In genomic region chr15:88918738-88919137, GRCh38 we compare ENCODE assay signal across 8 cellular contexts. TPM values are rescaled to one million over a fixed set of nuclear protein-coding genes. Genes with fewer than 3 reads are reported as not detected.
DNase-seq lines count a peak whose midpoint lies in the region; ATAC-seq, FAIRE-seq and TF ChIP-seq lines count a peak whose summit lies in the region.

No MANE protein-coding gene starts in this region.

- dilution Hi-C loops in endothelial cell of umbilical vein (cut with MboI; ENCODE audit: extremely low pct_ligation_motif_present, low sequenced_read_pairs): no loop called here

- BruUV-seq in endothelial cell of umbilical vein (replicated peaks; lab: Mats Ljungman, UMichigan): no TSS peak

- no peaks in the 10 kb centered on the region for H3K9me2 ChIP-seq in Karpas-422 (replicated peaks; ENCODE audit: insufficient read depth, low read length)

- peak; percentile 72 for ATAC-seq in GM21825 (IDR thresholded peaks at IDR 0.05; ENCODE audit: unreplicated experiment)
- no peak for ATAC-seq in T-helper 17 cell
- ATAC-seq in WTC11: no peak

- peaks cover 63% of the 10 kb centered on the region for H3K27me3 Mint-ChIP-seq in T-helper 17 cell
- H3K27me3 Mint-ChIP-seq in WTC11 (ENCODE audit: low read depth): no peaks in the 10 kb centered on the region

- H3K27ac Mint-ChIP-seq in T-helper 17 cell (no peak overlapping the region), WTC11 (no peak overlapping the region)

- H3K4me3 Mint-ChIP-seq in T-helper 17 cell: no peak overlapping the region
- no peak overlapping the region for H3K4me3 Mint-ChIP-seq in WTC11

- H3K27me3 ChIP-seq in endothelial cell of umbilical vein (ENCODE audit: control insufficient read depth in 2 of 2, insufficient read depth in 2 of 2, low read length in 2 of 2) (no peaks in the 10 kb centered on the region), Karpas-422 (ENCODE audit: low read length) (no peaks in the 10 kb centered on the region)

- H3K4me1 Mint-ChIP-seq in T-helper 17 cell: peaks cover 22% of the 10 kb centered on the region
- H3K4me1 Mint-ChIP-seq in WTC11: peaks cover 14% of the 10 kb centered on the region

- no peaks in the 10 kb centered on the region for H4K20me1 ChIP-seq in endothelial cell of umbilical vein (replicated peaks; ENCODE audit: control insufficient read depth, extremely low read depth, insufficient read depth, low read length)
- H4K20me1 ChIP-seq in Karpas-422 (ENCODE audit: insufficient read depth, low read depth, low read length): no peaks in the 10 kb centered on the region

- CTCF ChIA-PET in endothelial cell of umbilical vein (lab: Charles Lee) (interaction anchor here (0.7 kb wide), 1 partner anchor 99 kb away, joined by 3 read pairs; no protein-coding TSS in a partner anchor), WTC11 (lab: Charles Lee) (no interaction called here)

- H3K9ac ChIP-seq in endothelial cell of umbilical vein (replicated peaks; ENCODE audit: extremely low read depth, insufficient read depth, low read length): no peak overlapping the region
- H3K9ac ChIP-seq in Karpas-422 (ENCODE audit: low read length): no peak overlapping the region

- H3K4me2 ChIP-seq in endothelial cell of umbilical vein (ENCODE audit: insufficient read depth, low read length) (no peak overlapping the region), Karpas-422 (ENCODE audit: low read depth, low read length, poor library complexity, severe bottlenecking) (no peak overlapping the region)

- no peaks in the 10 kb centered on the region for H3K9me1 ChIP-seq in endothelial cell of umbilical vein (replicated peaks; ENCODE audit: control insufficient read depth, extremely low read depth, insufficient read depth, low read length)

- H3K4me1 ChIP-seq in endothelial cell of umbilical vein (ENCODE audit: control insufficient read depth, extremely low read depth, insufficient read depth, low read length): no peaks in the 10 kb centered on the region
- H3K4me1 ChIP-seq in Karpas-422 (ENCODE audit: low read length): peaks cover under 1% of the 10 kb centered on the region; the same call in 1 of the 2 replicates

- H3K4me3 ChIP-seq in endothelial cell of umbilical vein (replicated peaks in 1 of 3; ENCODE audit: insufficient read depth in 1 of 3, low read depth in 1 of 3, low read length in 3 of 3) (no peak overlapping the region), Karpas-422 (ENCODE audit: low read length) (no peak overlapping the region)

- no peak for FAIRE-seq in endothelial cell of umbilical vein (lab: Jason Lieb, UNC)

- H3K36me3 Mint-ChIP-seq in T-helper 17 cell (ENCODE audit: low read depth): peaks cover 5% of the 10 kb centered on the region
- H3K36me3 Mint-ChIP-seq in WTC11: no peaks in the 10 kb centered on the region

- POLR2A ChIA-PET in endothelial cell of umbilical vein (lab: Charles Lee): no interaction called here
- POLR2A ChIA-PET in WTC11 (lab: Charles Lee): no interaction called here

- no peak overlapping the region for H2AFZ ChIP-seq in endothelial cell of umbilical vein (ENCODE audit: low read depth, low read length)
- no peak overlapping the region for H2AFZ ChIP-seq in Karpas-422 (ENCODE audit: low read length)

- intact Hi-C loops in endothelial cell of umbilical vein (cut with micrococcal nuclease): no loop called here

- H3K79me2 ChIP-seq in endothelial cell of umbilical vein (ENCODE audit: control insufficient read depth, insufficient read depth, low read length) (no peaks in the 10 kb centered on the region), Karpas-422 (ENCODE audit: low read length) (no peaks in the 10 kb centered on the region)

- DNase-seq in COLO829 (ENCODE audit: low spot score) (peak; percentile 96), NOMO-1 treated with dmso at 0.1 percent for 144 hours (lab: John Stamatoyannopoulos, UW; ENCODE audit: unreplicated experiment) (peak; percentile 51), endothelial cell of umbilical vein (ENCODE audit: low read depth, low spot score) (peak; percentile 12), T-helper 17 cell (no peak), Karpas-422 (no peak), WTC11 (ENCODE audit: low spot score) (no peak)
- DNase-seq in stimulated activated CD4-positive, alpha-beta T cell treated with anti-CD3 and anti-CD28 coated beads, Interleukin-4, amount 100 ng/mL, for 24 hours: peak; percentile 62

- H3K9me3 Mint-ChIP-seq in WTC11: peaks cover 3% of the 10 kb centered on the region; the same call in 1 of the 2 replicates

- H3K9me3 ChIP-seq in endothelial cell of umbilical vein (replicated peaks; ENCODE audit: control insufficient read depth, insufficient read depth, low read length) (no peaks in the 10 kb centered on the region), T-helper 17 cell (ENCODE audit: control insufficient read depth, low read length, poor library complexity, severe bottlenecking) (no peaks in the 10 kb centered on the region), Karpas-422 (ENCODE audit: low read length) (no peaks in the 10 kb centered on the region)

- no peak for TF ChIP-seq CTCF in endothelial cell of umbilical vein (IDR thresholded peaks at IDR 0.05; ENCODE audit: extremely low read depth in 1 of 2, insufficient read depth in 1 of 2, low read depth in 1 of 2, low read length in 2 of 2)
- no peak for TF ChIP-seq CTCF in WTC11 (IDR thresholded peaks at IDR 0.05)

- no peak for TF ChIP-seq POLR2A in endothelial cell of umbilical vein (IDR thresholded peaks at IDR 0.05; ENCODE audit: low read depth, low read length)

- H3K27ac ChIP-seq in endothelial cell of umbilical vein (ENCODE audit: insufficient read depth, low read depth, low read length) (no peak overlapping the region), Karpas-422 (ENCODE audit: low read length) (no peak overlapping the region)

- H3K36me3 ChIP-seq in endothelial cell of umbilical vein (ENCODE audit: control insufficient read depth in 2 of 2, extremely low read depth in 1 of 2, insufficient read depth in 2 of 2, low read length in 2 of 2) (no peaks in the 10 kb centered on the region), Karpas-422 (ENCODE audit: insufficient read depth, low read length) (no peaks in the 10 kb centered on the region)

TF ChIP-seq in endothelial cell of umbilical vein, 7 proteins besides CTCF, POLR2A, EP300 and RAD21:
- TF ChIP-seq MYC (IDR thresholded peaks at IDR 0.05; ENCODE audit: low read depth, low read length): no peak
- no peak for TF ChIP-seq MAX (IDR thresholded peaks at IDR 0.05; ENCODE audit: insufficient read depth, insufficient read length)
- no peak for TF ChIP-seq FOS (IDR thresholded peaks at IDR 0.05; ENCODE audit: borderline replicate concordance, insufficient read depth, low read length)

TF ChIP-seq in WTC11, 78 proteins besides CTCF, POLR2A, EP300 and RAD21 (continues in another document):
- TF ChIP-seq IRF2 (CRISPR knock-in tag; IDR thresholded peaks at IDR 0.05; ENCODE audit: borderline replicate concordance, low read depth) (no peak), EMX1 (CRISPR knock-in tag; IDR thresholded peaks at IDR 0.05) (no peak), CDX4 (CRISPR knock-in tag; IDR thresholded peaks at IDR 0.05; ENCODE audit: borderline replicate concordance) (no peak), ESRRA (CRISPR knock-in tag; IDR thresholded peaks at IDR 0.05; ENCODE audit: borderline replicate concordance) (no peak), IRF1 (CRISPR knock-in tag; IDR thresholded peaks at IDR 0.05) (no peak), ZNF416 (CRISPR knock-in tag; IDR thresholded peaks at IDR 0.05) (no peak)

RNA-seq across cellular contexts. Expression of gene MFGE8, which starts 5.6 kb away (rescaled TPM):
- total RNA-seq in endothelial cell of umbilical vein (108 and 111 TPM in 2 replicates), T-helper 17 cell (10 to 100 TPM; 69.1 to 77.8 TPM), WTC11 (2021) (719 to 847 TPM (median 814 TPM) in 3 replicates)
- 117 and 129 TPM in 2 replicates for polyA plus RNA-seq in endothelial cell of umbilical vein
- 90.0 and 97.8 TPM in 2 replicates for polyA plus RNA-seq in endothelial cell of umbilical vein (2011; cell fraction: cytosol; rRNA removed)
- polyA plus RNA-seq in endothelial cell of umbilical vein (2011; cell fraction: nucleus; rRNA removed): 176 and 196 TPM in 2 replicates
- 58.1 and 67.5 TPM in 2 replicates for polyA plus RNA-seq in endothelial cell of umbilical vein (2012)
- 78.8 and 94.5 TPM in 2 replicates for polyA minus RNA-seq in endothelial cell of umbilical vein
- 0.51 TPM for polyA minus RNA-seq in endothelial cell of umbilical vein (2011; cell fraction: cytosol; rRNA and poly(A)+ RNA removed)
- 59.0 and 66.4 TPM in 2 replicates for polyA minus RNA-seq in endothelial cell of umbilical vein (2011; cell fraction: nucleus; rRNA and poly(A)+ RNA removed)
- total RNA-seq in Karpas-422 (2014; rRNA removed; shearing (Covaris generic); ENCODE audit: low replicate concordance): not detected in 2 replicates

RNA-seq across cellular contexts. Expression of gene HAPLN3, which starts 23.4 kb away (rescaled TPM):
- total RNA-seq in endothelial cell of umbilical vein (40.4 and 57.6 TPM in 2 replicates), T-helper 17 cell (100 to 1,000 TPM; 103 to 105 TPM), WTC11 (2021) (50.6 to 65.9 TPM (median 65.2 TPM) in 3 replicates)
- 130 and 131 TPM in 2 replicates for polyA plus RNA-seq in endothelial cell of umbilical vein
- polyA plus RNA-seq in endothelial cell of umbilical vein (2011; cell fraction: cytosol; rRNA removed): 68.2 and 106 TPM in 2 replicates
- 118 and 124 TPM in 2 replicates for polyA plus RNA-seq in endothelial cell of umbilical vein (2011; cell fraction: nucleus; rRNA removed)
- polyA plus RNA-seq in endothelial cell of umbilical vein (2012): 35.7 and 73.2 TPM in 2 replicates
- 43.4 and 47.1 TPM in 2 replicates for polyA minus RNA-seq in endothelial cell of umbilical vein
- not detected for polyA minus RNA-seq in endothelial cell of umbilical vein (2011; cell fraction: cytosol; rRNA and poly(A)+ RNA removed)
- 13.2 and 32.7 TPM in 2 replicates for polyA minus RNA-seq in endothelial cell of umbilical vein (2011; cell fraction: nucleus; rRNA and poly(A)+ RNA removed)
- not detected in 2 replicates for total RNA-seq in Karpas-422 (2014; rRNA removed; shearing (Covaris generic); ENCODE audit: low replicate concordance)

Comparison
In these comparisons a context has a peak if more than half of its experiments do, and no peak if none do; other contexts are left out.
1. DNase-seq: peak in COLO829 (single experiment), NOMO-1 treated with dmso at 0.1 percent for 144 hours (single experiment), endothelial cell of umbilical vein (single experiment) and stimulated activated CD4-positive, alpha-beta T cell treated with anti-CD3 and anti-CD28 coated beads, Interleukin-4, amount 100 ng/mL, for 24 hours (single experiment); none in T-helper 17 cell (0 of 3), Karpas-422 (single experiment) and WTC11 (single experiment).
2. RNA of gene MFGE8, which starts 5.6 kb away (total RNA-seq): 719 to 847 TPM in WTC11, 108 to 111 TPM in endothelial cell of umbilical vein and 69.1 to 77.8 TPM in T-helper 17 cell; not detected in Karpas-422; every median in the first group is over 10 times any median in the second.
3. RNA of gene HAPLN3, which starts 23.4 kb away (total RNA-seq): 103 to 105 TPM in T-helper 17 cell, 40.4 to 57.6 TPM in endothelial cell of umbilical vein and 50.6 to 65.9 TPM in WTC11; not detected in Karpas-422; every median in the first group is over 10 times any median in the second.